2 cellular contexts compared by ENCODE assay signal in genomic region chr17:44010966-44011647, GRCh38.
TF ChIP-seq lines count a peak whose summit lies in the region.

No MANE protein-coding gene starts in this region.

TF ChIP-seq in HEK293, 187 proteins besides CTCF, POLR2A, EP300 and RAD21:
- TF ChIP-seq IKZF3 (tag by site-specific recombination; IDR thresholded peaks at IDR 0.05) = no peak
- no peak for TF ChIP-seq ZNF777 (tag by site-specific recombination; IDR thresholded peaks at IDR 0.05; ENCODE audit: borderline replicate concordance)
- peak; percentile 43; the same call in 1 of the 2 replicates for TF ChIP-seq PRDM4 (tag by site-specific recombination; IDR thresholded peaks at IDR 0.05)
- no peak for TF ChIP-seq PRDM10 (tag by site-specific recombination; IDR thresholded peaks at IDR 0.05)
- peak; percentile 47; the same call in 1 of the 2 replicates for TF ChIP-seq GLIS1 (tag by site-specific recombination; IDR thresholded peaks at IDR 0.05)
- TF ChIP-seq ZBTB7A (tag by site-specific recombination; IDR thresholded peaks at IDR 0.05; ENCODE audit: low read depth) = no peak
- TF ChIP-seq ZNF600 (tag by site-specific recombination; IDR thresholded peaks at IDR 0.05) = peak; percentile 88
TF ChIP-seq in HEK293: peak in this region for 3.

TF ChIP-seq in HepG2, 621 proteins besides CTCF, POLR2A, EP300 and RAD21:
- TF ChIP-seq TEAD3 (CRISPR knock-in tag; optimal IDR thresholded peaks at IDR 0.05; ENCODE audit: borderline replicate concordance) (peak; percentile 45), SAP130 (CRISPR knock-in tag; IDR thresholded peaks at IDR 0.05; ENCODE audit: low read depth) (peak; percentile 73), ISL2 (CRISPR knock-in tag; IDR thresholded peaks at IDR 0.05) (0 out of 2 replicates have a peak, but pooled peaks have one; percentile 19), SP5 (CRISPR knock-in tag; IDR thresholded peaks at IDR 0.05; ENCODE audit: borderline replicate concordance, low read depth) (0 out of 2 replicates have a peak, but pooled peaks have one; percentile 11), TFE3 (CRISPR knock-in tag; IDR thresholded peaks at IDR 0.05) (0 out of 2 replicates have a peak, but pooled peaks have one; percentile 29), ZNF687 (CRISPR knock-in tag; IDR thresholded peaks at IDR 0.05) (peak; percentile 39; the same call in 1 of the 2 replicates), SMAD9 (CRISPR knock-in tag; IDR thresholded peaks at IDR 0.05) (no peak), MNT (IDR thresholded peaks at IDR 0.05) (peak; percentile 33), MXI1 (IDR thresholded peaks at IDR 0.05; ENCODE audit: borderline replicate concordance, low read depth, low read length) (peak; percentile 35; the same call in 1 of the 3 replicates), ZNF331 (CRISPR knock-in tag; IDR thresholded peaks at IDR 0.05) (peak; percentile 66; the same call in 1 of the 2 replicates), ZNF768 (CRISPR knock-in tag; IDR thresholded peaks at IDR 0.05) (peak; percentile 79), GABPA (IDR thresholded peaks at IDR 0.05; ENCODE audit: low read depth, low read length) (no peak), GABPA (CRISPR knock-in tag; IDR thresholded peaks at IDR 0.05; ENCODE audit: low read depth) (peak; percentile 29; the same call in 1 of the 2 replicates), MXD4 (CRISPR knock-in tag; IDR thresholded peaks at IDR 0.05) (0 out of 2 replicates have a peak, but pooled peaks have one; percentile 21), CEBPG (CRISPR knock-in tag; IDR thresholded peaks at IDR 0.05) (0 out of 2 replicates have a peak, but pooled peaks have one; percentile 3), CREBL2 (CRISPR knock-in tag; IDR thresholded peaks at IDR 0.05; ENCODE audit: borderline replicate concordance) (no peak), KAT7 (CRISPR knock-in tag; IDR thresholded peaks at IDR 0.05; ENCODE audit: borderline replicate concordance) (no peak), ZNF740 (CRISPR knock-in tag; IDR thresholded peaks at IDR 0.05) (no peak), SALL1 (CRISPR knock-in tag; IDR thresholded peaks at IDR 0.05) (peak; percentile 35; the same call in 1 of the 2 replicates), FOXA1 (IDR thresholded peaks at IDR 0.05) (no peak), FOXA1 (CRISPR knock-in tag; IDR thresholded peaks at IDR 0.05) (peak; percentile 15; the same call in 1 of the 2 replicates), ZNF296 (CRISPR knock-in tag; conservative IDR thresholded peaks at IDR 0.05) (no peak), ZNF546 (CRISPR knock-in tag; conservative IDR thresholded peaks at IDR 0.05) (no peak), NFKB2 (CRISPR knock-in tag; IDR thresholded peaks at IDR 0.05; ENCODE audit: borderline replicate concordance) (0 out of 2 replicates have a peak, but pooled peaks have one; percentile 26), ZNF512 (CRISPR knock-in tag; IDR thresholded peaks at IDR 0.05) (no peak), ZNF496 (CRISPR knock-in tag; IDR thresholded peaks at IDR 0.05; ENCODE audit: insufficient replicate concordance) (no peak), ZNF232 (CRISPR knock-in tag; IDR thresholded peaks at IDR 0.05; ENCODE audit: borderline replicate concordance) (0 out of 2 replicates have a peak, but pooled peaks have one; percentile 43), ZFP90 (CRISPR knock-in tag; IDR thresholded peaks at IDR 0.05; ENCODE audit: borderline replicate concordance) (0 out of 2 replicates have a peak, but pooled peaks have one; percentile 32), MED1 (CRISPR knock-in tag; IDR thresholded peaks at IDR 0.05) (peak; percentile 18; the same call in 1 of the 2 replicates), ZNF788 (CRISPR knock-in tag; IDR thresholded peaks at IDR 0.05; ENCODE audit: borderline replicate concordance) (0 out of 2 replicates have a peak, but pooled peaks have one; percentile 10)
